Comparison of ENCODE assay signal across 24 cellular contexts in genomic region chr5:13662646-13663045, GRCh38.
"Had no signal": no experiment of that assay in that cellular context is flagged by ENCODE, and none has a peak within 500 bp of the region (broad histone marks: within the 10 kb centered on the region; RNA-seq: fewer than 3 reads in every experiment).

No MANE protein-coding gene starts in this region.

- H3K4me3 Mint-ChIP-seq: activated T-cell treated with anti-CD3 and anti-CD28 coated beads, Interleukin-2, amount 50 U/mL, for 72 hours; nephron progenitor cell; stimulated activated memory B cell treated with anti-CD40 and anti-IgM and Interleukin-4, amounts not matched to agents 10 μg/mL and 1 μg/mL and 100 μg/mL, for 72 hours had no signal

- H3K27me3 Mint-ChIP-seq: stimulated activated memory B cell treated with anti-CD40 and anti-IgM and Interleukin-4, amounts not matched to agents 10 μg/mL and 1 μg/mL and 100 μg/mL, for 72 hours had no signal

- DNase-seq: activated CD8-positive, alpha-beta memory T cell treated with anti-CD3 and anti-CD28 coated beads for 24 hours; activated CD8-positive, alpha-beta memory T cell treated with anti-CD3 and anti-CD28 coated beads, Interleukin-2, amount 50 U/mL, for 48 hours; activated effector memory CD4-positive, alpha-beta T cell treated with anti-CD3 and anti-CD28 coated beads, Interleukin-2, amount 50 U/mL, for 16 hours; activated naive CD4-positive, alpha-beta T cell treated with anti-CD3 and anti-CD28 coated beads, Interleukin-2, amount 50 U/mL, for 16 hours; activated T-cell treated with anti-CD3 and anti-CD28 coated beads, Interleukin-2, amount 50 U/mL, for 72 hours; dermis blood vessel endothelial cell; effector memory CD4-positive, alpha-beta T cell; esophagus squamous epithelium; foreskin melanocyte; glutamatergic neuron; hippocampal formation; kidney; nephron progenitor cell; nucleus accumbens; spleen; stimulated activated CD4-positive, alpha-beta T cell treated with anti-CD3 and anti-CD28 coated beads, Interleukin-4, amount 100 ng/mL, for 4 hours; T1000; upper lobe of right lung had no signal

- H3K4me3 ChIP-seq: cardiac muscle cell, esophagus squamous epithelium, left lung, spleen, thoracic aorta, upper lobe of right lung had no signal

- H3K4me1 Mint-ChIP-seq: nephron progenitor cell; stimulated activated memory B cell treated with anti-CD40 and anti-IgM and Interleukin-4, amounts not matched to agents 10 μg/mL and 1 μg/mL and 100 μg/mL, for 72 hours had no signal

- ATAC-seq: activated CD4-positive, CD25-positive, alpha-beta regulatory T cell treated with anti-CD3 and anti-CD28 coated beads, Interleukin-2, amount 50 U/mL, for 24 hours; activated T-cell treated with anti-CD3 and anti-CD28 coated beads, Interleukin-2, amount 50 U/mL, for 72 hours; left lung; sciatic nerve; stimulated activated memory B cell treated with anti-CD40 and anti-IgM and Interleukin-4, amounts not matched to agents 10 μg/mL and 1 μg/mL and 100 μg/mL, for 72 hours had no signal

- H3K27ac ChIP-seq: cardiac muscle cell, esophagus squamous epithelium, left lung, spleen, thoracic aorta, upper lobe of right lung had no signal

- H3K36me3 Mint-ChIP-seq: stimulated activated memory B cell treated with anti-CD40 and anti-IgM and Interleukin-4, amounts not matched to agents 10 μg/mL and 1 μg/mL and 100 μg/mL, for 72 hours had no signal

- H3K9me3 ChIP-seq: esophagus squamous epithelium, thoracic aorta, upper lobe of right lung had no signal

- H3K27ac Mint-ChIP-seq: activated T-cell treated with anti-CD3 and anti-CD28 coated beads, Interleukin-2, amount 50 U/mL, for 72 hours; nephron progenitor cell; stimulated activated memory B cell treated with anti-CD40 and anti-IgM and Interleukin-4, amounts not matched to agents 10 μg/mL and 1 μg/mL and 100 μg/mL, for 72 hours had no signal

- H3K27me3 ChIP-seq: cardiac muscle cell, esophagus squamous epithelium, left lung, spleen, upper lobe of right lung had no signal

- H3K9me3 Mint-ChIP-seq: nephron progenitor cell had no signal

- H3K36me3 ChIP-seq: cardiac muscle cell, esophagus squamous epithelium, left lung, spleen, thoracic aorta, upper lobe of right lung had no signal
